1 cellular context compared by ENCODE assay signal in genomic region chr1:226064168-226064815, GRCh38.
TF ChIP-seq lines count a peak whose summit lies in the region.

No MANE protein-coding gene starts in this region.

TF ChIP-seq in HEK293, 187 proteins besides CTCF, POLR2A, EP300 and RAD21 (continued from another document and continues in another):
- TF ChIP-seq TSHZ1 (tag by site-specific recombination; IDR thresholded peaks at IDR 0.05; ENCODE audit: borderline replicate concordance) (no peak), ZNF610 (tag by site-specific recombination; IDR thresholded peaks at IDR 0.05; ENCODE audit: borderline replicate concordance) (no peak), ZNF513 (tag by site-specific recombination; IDR thresholded peaks at IDR 0.05) (no peak), ZNF692 (tag by site-specific recombination; IDR thresholded peaks at IDR 0.05) (no peak; the same call in 1 of the 2 replicates), ZNF2 (tag by site-specific recombination; IDR thresholded peaks at IDR 0.05) (peak; percentile 49; the same call in 1 of the 2 replicates), ZNF626 (tag by site-specific recombination; IDR thresholded peaks at IDR 0.05) (no peak; the same call in 1 of the 2 replicates), ZNF324 (tag by site-specific recombination; IDR thresholded peaks at IDR 0.05) (no peak), ZNF398 (tag by site-specific recombination; IDR thresholded peaks at IDR 0.05) (no peak), ZNF623 (tag by site-specific recombination; IDR thresholded peaks at IDR 0.05) (no peak), ZNF658 (tag by site-specific recombination; IDR thresholded peaks at IDR 0.05) (no peak), ZNF10 (tag by site-specific recombination; IDR thresholded peaks at IDR 0.05) (no peak), ZNF558 (tag by site-specific recombination; IDR thresholded peaks at IDR 0.05) (peak; percentile 40; the same call in 1 of the 2 replicates), ZNF394 (tag by site-specific recombination; IDR thresholded peaks at IDR 0.05; ENCODE audit: borderline replicate concordance) (peak; percentile 52; the same call in 1 of the 2 replicates), MZF1 (tag by site-specific recombination; IDR thresholded peaks at IDR 0.05; ENCODE audit: borderline replicate concordance) (no peak; the same call in 1 of the 2 replicates), ZNF155 (tag by site-specific recombination; IDR thresholded peaks at IDR 0.05) (no peak), ZNF211 (tag by site-specific recombination; IDR thresholded peaks at IDR 0.05; ENCODE audit: low read depth) (no peak), ZBTB48 (tag by site-specific recombination; IDR thresholded peaks at IDR 0.05) (no peak), ZNF157 (tag by site-specific recombination; IDR thresholded peaks at IDR 0.05) (no peak), ZNF677 (tag by site-specific recombination; IDR thresholded peaks at IDR 0.05) (no peak), ZNF354C (tag by site-specific recombination; IDR thresholded peaks at IDR 0.05; ENCODE audit: borderline replicate concordance, low read depth) (no peak), PATZ1 (tag by site-specific recombination; IDR thresholded peaks at IDR 0.05) (no peak), AEBP2 (tag by site-specific recombination; IDR thresholded peaks at IDR 0.05; ENCODE audit: borderline replicate concordance) (no peak), ZBTB21 (tag by site-specific recombination; IDR thresholded peaks at IDR 0.05) (0 out of 2 replicates have a peak, but pooled peaks have one; percentile 35), ZNF148 (tag by site-specific recombination; IDR thresholded peaks at IDR 0.05; ENCODE audit: borderline replicate concordance) (no peak), ZBTB49 (tag by site-specific recombination; IDR thresholded peaks at IDR 0.05; ENCODE audit: low read depth) (no peak), ZBTB1 (tag by site-specific recombination; IDR thresholded peaks at IDR 0.05) (no peak), ZNF76 (tag by site-specific recombination; IDR thresholded peaks at IDR 0.05; ENCODE audit: borderline replicate concordance, low read depth) (peak; percentile 31; the same call in 1 of the 2 replicates), ZNF747 (tag by site-specific recombination; IDR thresholded peaks at IDR 0.05) (no peak), ZNF555 (tag by site-specific recombination; conservative IDR thresholded peaks at IDR 0.05) (no peak), TCF7L2 (IDR thresholded peaks at IDR 0.05; ENCODE audit: borderline replicate concordance, low read depth, low read length) (no peak), ZNF138 (tag by site-specific recombination; IDR thresholded peaks at IDR 0.05; ENCODE audit: borderline replicate concordance) (no peak), ZFP3 (tag by site-specific recombination; IDR thresholded peaks at IDR 0.05; ENCODE audit: low read depth) (no peak), REST (tag by site-specific recombination; IDR thresholded peaks at IDR 0.05) (no peak)
